ENCODE assay signal across 16 cellular contexts in the genomic region with DNA sequence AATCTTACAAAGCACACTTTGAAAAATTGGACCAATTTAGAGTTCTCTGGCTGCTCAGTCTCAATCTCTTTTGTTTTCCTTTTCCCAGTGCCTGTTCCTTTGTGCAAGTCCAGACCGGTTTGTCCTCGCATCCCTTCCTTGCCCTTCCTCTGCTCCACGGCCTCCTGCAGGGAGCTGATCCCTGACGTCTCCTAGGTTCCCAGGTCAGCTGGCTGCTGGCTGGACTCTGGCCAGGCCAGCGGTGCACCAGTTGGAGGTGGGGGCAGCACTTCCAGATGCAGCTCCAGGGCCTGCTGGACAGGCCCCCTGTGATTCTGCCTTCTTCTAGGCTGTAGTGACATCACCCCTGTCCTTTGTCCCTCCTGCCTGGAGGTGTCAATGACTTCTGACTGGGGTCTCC. TPM values are rescaled to one million over a fixed set of nuclear protein-coding genes. Genes with fewer than 3 reads are reported as not detected.
DNase-seq lines count a peak whose midpoint lies in the region; ATAC-seq and TF ChIP-seq lines count a peak whose summit lies in the region.
"Had no signal": no experiment of that assay in that cellular context is flagged by ENCODE, and none has a peak within 500 bp of the region (broad histone marks: within the 10 kb centered on the region; RNA-seq: fewer than 3 reads in every experiment).

No MANE protein-coding gene starts in this region.

- H3K14ac ChIP-seq in IMR-90 (replicated peaks; ENCODE audit: low read depth, low read length) = peak overlapping the region; percentile 58

- peak overlapping the region; percentile 65; the same call in 2 of the 3 replicates for H2BK15ac ChIP-seq in IMR-90 (ENCODE audit: low read depth, low read length)

- H2AK9ac ChIP-seq in IMR-90 (replicated peaks; ENCODE audit: low read depth, low read length, poor library complexity) = peak overlapping the region; percentile 33

- WGBS in IMR-90 (ENCODE audit: extremely low coverage in 2 of 2, insufficient read length in 1 of 2), 2 experiments = 50% methylated on average over 1 of the region's 5 CpGs; no CpG with 5 or more reads in 1 of the 2 experiments
- WGBS in mammary epithelial cell (ENCODE audit: low coverage, missing lambda C conversion rate) = 0% methylated on average over 4 of the region's 5 CpGs

- H3K27me3 ChIP-seq in IMR-90 (ENCODE audit: control insufficient read depth, insufficient read depth, low read length) (no peaks in the 10 kb centered on the region), mammary epithelial cell (ENCODE audit: insufficient read depth, low read length) (no peaks in the 10 kb centered on the region), upper lobe of right lung (no peaks in the 10 kb centered on the region)

- CTCF ChIA-PET in IMR-90 (lab: Yijun Ruan, JAX) = interaction anchor here (0.6 kb wide), 1 partner anchor 10 kb away, joined by 9 read pairs; no protein-coding TSS in a partner anchor
- CTCF ChIA-PET in mammary epithelial cell (lab: Charles Lee; ENCODE audit: low non-redundant PET) = no interaction called here

- H3K18ac ChIP-seq in IMR-90 (ENCODE audit: low read depth, low read length) = peak overlapping the region; percentile 50

- no peaks in the 10 kb centered on the region for H3K79me1 ChIP-seq in IMR-90 (ENCODE audit: low read depth in 1 of 2, low read length in 2 of 2)

- DNase-seq in Ammon's horn (ENCODE audit: low spot score) (peak; percentile 11), IMR-90 (no peak), mammary epithelial cell (peak; percentile 36), medulla oblongata (ENCODE audit: extremely low spot score) (peak; percentile 20), upper lobe of right lung (no peak), EL (no peak), head of caudate nucleus (no peak)
- DNase-seq: activated CD8-positive, alpha-beta T cell treated with anti-CD3 and anti-CD28 coated beads, Interleukin-2, amount 10 ng/mL, durations not matched to agents 7 days and 5 days; Calu3; dermis blood vessel endothelial cell; left ventricle myocardium superior; MM.1S; naive thymus-derived CD8-positive, alpha-beta T cell; trophoblast cell had no signal

- intact Hi-C loops in IMR-90 (cut with micrococcal nuclease) (no loop called here), mammary epithelial cell (cut with micrococcal nuclease) (no loop called here), upper lobe of right lung (cut with DNase I) (no loop called here), head of caudate nucleus (cut with DNase I) (no loop called here)

- H2BK20ac ChIP-seq in IMR-90 (ENCODE audit: low read depth, low read length) = peak overlapping the region; percentile 72

- H3K23ac ChIP-seq in IMR-90 (ENCODE audit: low read depth, low read length) = 0 out of 2 replicates have a peak overlapping the region, but pooled peaks have one; percentile 8

- H3K27ac ChIP-seq in IMR-90 (ENCODE audit: insufficient read depth, low read length) (no peak overlapping the region), mammary epithelial cell (ENCODE audit: insufficient read depth, low read depth, low read length) (no peak overlapping the region), upper lobe of right lung (no peak overlapping the region)

- H3K9me1 ChIP-seq in IMR-90 (ENCODE audit: insufficient read depth, low read length) = peaks cover 9% of the 10 kb centered on the region

- H3K4me2 ChIP-seq in IMR-90 (ENCODE audit: low read depth, low read length) = no peak overlapping the region
- H3K4me2 ChIP-seq in mammary epithelial cell (ENCODE audit: insufficient read depth, low read depth, low read length) = peak overlapping the region; percentile 53

- H4K5ac ChIP-seq in IMR-90 (ENCODE audit: low read depth, low read length) = no peak overlapping the region

- in situ Hi-C loops in IMR-90 (cut with MboI; ENCODE audit: low sequenced_read_pairs) = no loop called here
- in situ Hi-C loops in mammary epithelial cell (cut with MboI; ENCODE audit: low sequenced_read_pairs in 2 of 2) = loop anchor here in 1 of 2 donors (10.0 kb wide), 1 partner anchor 152 kb away; no protein-coding TSS in a partner anchor

- H4K20me1 ChIP-seq in IMR-90 (ENCODE audit: insufficient read depth, low read length) (no peaks in the 10 kb centered on the region), mammary epithelial cell (ENCODE audit: insufficient read depth, low read length) (no peaks in the 10 kb centered on the region)

- H3K4ac ChIP-seq in IMR-90 (ENCODE audit: low read depth, low read length) = peak overlapping the region; percentile 30

- H2BK5ac ChIP-seq in IMR-90 (ENCODE audit: low read depth, low read length, poor library complexity, severe bottlenecking) = no peak overlapping the region

- TF ChIP-seq CTCF in IMR-90 (conservative IDR thresholded peaks at IDR 0.05; ENCODE audit: low read depth, low read length) = no peak
- no peak for TF ChIP-seq CTCF in mammary epithelial cell (conservative IDR thresholded peaks at IDR 0.05 in 1 of 2, IDR thresholded peaks at IDR 0.05 in 1 of 2; ENCODE audit: extremely low read depth in 1 of 2, insufficient read depth in 1 of 2, low read depth in 1 of 2, low read length in 2 of 2)
- no peak for TF ChIP-seq CTCF in upper lobe of right lung (IDR thresholded peaks at IDR 0.05)

- no peak for TF ChIP-seq RAD21 in IMR-90 (IDR thresholded peaks at IDR 0.05; ENCODE audit: low read length)

- no peak overlapping the region for H3K56ac ChIP-seq in IMR-90 (ENCODE audit: extremely low read depth, insufficient read depth, low read length)

- H3K4me3 ChIP-seq in IMR-90 (ENCODE audit: insufficient read depth, low read depth, low read length) = no peak overlapping the region
- H3K4me3 ChIP-seq in mammary epithelial cell (replicated peaks in 1 of 3; ENCODE audit: insufficient read depth in 1 of 3, low read depth in 2 of 3, low read length in 3 of 3) = no peak overlapping the region
- H3K4me3 ChIP-seq in upper lobe of right lung = no peak overlapping the region

- peak overlapping the region; percentile 74; the same call in 1 of the 2 replicates for H2AK5ac ChIP-seq in IMR-90 (ENCODE audit: low read depth, low read length)

- POLR2A ChIA-PET in IMR-90 (lab: Charles Lee; ENCODE audit: unreplicated experiment) = interaction anchor here (0.6 kb wide), 1 partner anchor 34 kb away, joined by 3 read pairs; no protein-coding TSS in a partner anchor

- H2AFZ ChIP-seq in IMR-90 (replicated peaks; ENCODE audit: low read length, poor library complexity) (peak overlapping the region; percentile 51), mammary epithelial cell (ENCODE audit: low read depth, low read length) (peak overlapping the region; percentile 71)

- H3K36me3 ChIP-seq in IMR-90 (ENCODE audit: control insufficient read depth, insufficient read depth, low read length) = no peaks in the 10 kb centered on the region
- H3K36me3 ChIP-seq in mammary epithelial cell (ENCODE audit: insufficient read depth, low read length) = no peaks in the 10 kb centered on the region
- H3K36me3 ChIP-seq in upper lobe of right lung = no peaks in the 10 kb centered on the region

- peak overlapping the region; percentile 41; the same call in 1 of the 2 replicates for H4K91ac ChIP-seq in IMR-90 (ENCODE audit: insufficient read depth, low read depth, low read length)

- dilution Hi-C loops in IMR-90 (cut with HindIII; ENCODE audit: low sequenced_read_pairs, unreplicated experiment) = no loop called here
- dilution Hi-C loops in mammary epithelial cell (cut with HindIII; ENCODE audit: low sequenced_read_pairs) = no loop called here

- H3K4me1 ChIP-seq in IMR-90 (ENCODE audit: control insufficient read depth, insufficient read depth, low read length) (peaks cover 14% of the 10 kb centered on the region), mammary epithelial cell (ENCODE audit: insufficient read depth, low read length) (peaks cover 15% of the 10 kb centered on the region), upper lobe of right lung (no peaks in the 10 kb centered on the region)

- ATAC-seq in IMR-90 (ENCODE audit: low read depth) (no peak), upper lobe of right lung (no peak), HG02973 (IDR thresholded peaks at IDR 0.05; ENCODE audit: unreplicated experiment) (no peak)
- ATAC-seq: activated CD8-positive, alpha-beta T cell treated with anti-CD3 and anti-CD28 coated beads, Interleukin-2, amount 10 ng/mL, durations not matched to agents 7 days and 5 days; activated T-helper 17 cell treated with anti-CD3 and anti-CD28 coated beads, Interleukin-2, amount 50 U/mL, for 72 hours; left ventricle myocardium superior; naive thymus-derived CD8-positive, alpha-beta T cell had no signal

- H3K79me2 ChIP-seq in mammary epithelial cell (ENCODE audit: insufficient read depth, low read length) = no peaks in the 10 kb centered on the region

- H4K8ac ChIP-seq in IMR-90 (ENCODE audit: low read depth in 2 of 2, low read length in 2 of 2) = peak overlapping the region in 1 of 2 experiments; percentile 39; a peak in 1 of 4 replicates

- BruUV-seq in IMR-90 (replicated peaks; lab: Mats Ljungman, UMichigan) = no TSS peak
- no TSS peak for BruUV-seq in mammary epithelial cell (replicated peaks; lab: Mats Ljungman, UMichigan)

- H3K9ac ChIP-seq in IMR-90 (ENCODE audit: low read depth, low read length) (no peak overlapping the region), mammary epithelial cell (ENCODE audit: insufficient read depth, low read length) (no peak overlapping the region)

- no peaks in the 10 kb centered on the region for H3K9me3 ChIP-seq in IMR-90 (ENCODE audit: control insufficient read depth, insufficient read depth, low read length)
- no peaks in the 10 kb centered on the region for H3K9me3 ChIP-seq in mammary epithelial cell (replicated peaks; ENCODE audit: insufficient read depth, low read length)
- H3K9me3 ChIP-seq in upper lobe of right lung = no peaks in the 10 kb centered on the region

- peak overlapping the region; percentile 85 for H2BK120ac ChIP-seq in IMR-90 (ENCODE audit: low read depth, low read length)

- no peak for TF ChIP-seq POLR2A in IMR-90 (IDR thresholded peaks at IDR 0.05; ENCODE audit: low read depth, low read length)

TF ChIP-seq in IMR-90, 13 proteins besides CTCF, POLR2A, EP300 and RAD21 (continues in another document):
- TF ChIP-seq RCOR1 (IDR thresholded peaks at IDR 0.05; ENCODE audit: insufficient replicate concordance, low read length) (no peak), NFE2L2 (IDR thresholded peaks at IDR 0.05; ENCODE audit: low read depth, low read length) (no peak), CHD1 (IDR thresholded peaks at IDR 0.05; ENCODE audit: low read depth, low read length) (no peak), CEBPB (IDR thresholded peaks at IDR 0.05; ENCODE audit: low read depth, low read length) (no peak), SMC3 (IDR thresholded peaks at IDR 0.05; ENCODE audit: low read depth, low read length) (no peak), FOS (IDR thresholded peaks at IDR 0.05; ENCODE audit: low read depth, low read length) (no peak), RFX5 (IDR thresholded peaks at IDR 0.05; ENCODE audit: low read depth, low read length) (no peak), BHLHE40 (IDR thresholded peaks at IDR 0.05; ENCODE audit: low read depth, low read length) (no peak)

RNA-seq across cellular contexts. Expression of a gene that starts 44.0 kb away (rescaled TPM):
- total RNA-seq in IMR-90 (2012; rRNA removed) (48.6 and 63.6 TPM in 2 replicates), mammary epithelial cell (10 to 100 TPM; 35.5 to 37.7 TPM), upper lobe of right lung (35.7 TPM)
- polyA plus RNA-seq in IMR-90 (2012; rRNA removed) (21.1 and 25.3 TPM in 2 replicates), mammary epithelial cell (29.5 TPM)
- 6.1 and 7.1 TPM in 2 replicates for polyA plus RNA-seq in IMR-90 (2012; cell fraction: cytosol; rRNA removed)
- polyA plus RNA-seq in IMR-90 (2012; cell fraction: nucleus; rRNA removed; ENCODE audit: low replicate concordance) = 3.5 and 27.9 TPM in 2 replicates
- 45.0 TPM for polyA minus RNA-seq in mammary epithelial cell

Comparison
In these comparisons a context has a peak if more than half of its experiments do, and no peak if none do; other contexts are left out.
1. DNase-seq: peak in Ammon's horn (single experiment), mammary epithelial cell (single experiment) and medulla oblongata (single experiment); none in IMR-90 (single experiment), upper lobe of right lung (single experiment), EL (single experiment) and head of caudate nucleus (0 of 42).